In genomic region chr1:220962031-220962751, GRCh38 we compare ENCODE assay signal across 14 cellular contexts.
DNase-seq lines count a peak whose midpoint lies in the region; ATAC-seq, FAIRE-seq and TF ChIP-seq lines count a peak whose summit lies in the region.
"Had no signal": no experiment of that assay in that cellular context is flagged by ENCODE, and none has a peak within 500 bp of the region (broad histone marks: within the 10 kb centered on the region; RNA-seq: fewer than 3 reads in every experiment).

No MANE protein-coding gene starts in this region.

- peaks cover 39% of the 10 kb centered on the region for H3K4me1 ChIP-seq in skeletal muscle satellite cell (ENCODE audit: control insufficient read depth, insufficient read depth, low read length)

- H3K4me3 ChIP-seq in GM12865 (ENCODE audit: low read depth, low read length) (no peak overlapping the region), skeletal muscle satellite cell (ENCODE audit: low read length) (peak overlapping the region; percentile 4)
- H3K4me3 ChIP-seq: mucosa of descending colon had no signal

- H3K36me3 Mint-ChIP-seq in activated naive CD4-positive, alpha-beta T cell treated with anti-CD3 and anti-CD28 coated beads for 36 hours (ENCODE audit: low read depth) = no peaks in the 10 kb centered on the region
- H3K36me3 Mint-ChIP-seq: activated naive CD8-positive, alpha-beta T cell had no signal

- no peaks in the 10 kb centered on the region for H3K27me3 ChIP-seq in skeletal muscle satellite cell (ENCODE audit: control insufficient read depth, insufficient read depth, low read length)

- CTCF ChIA-PET in activated naive CD4-positive, alpha-beta T cell treated with anti-CD3 and anti-CD28 coated beads for 36 hours (lab: Charles Lee) = no interaction called here

- H3K9me3 ChIP-seq in skeletal muscle satellite cell (replicated peaks; ENCODE audit: low read length) = no peaks in the 10 kb centered on the region
- H3K9me3 ChIP-seq: mucosa of descending colon had no signal

- DNase-seq in GM12865 (ENCODE audit: low read depth) (peak; percentile 8), RCC 7860 (ENCODE audit: low spot score) (peak; percentile 94), fibroblast of gingiva (ENCODE audit: low read depth) (peak; percentile 97)
- DNase-seq in activated naive CD4-positive, alpha-beta T cell treated with anti-CD3 and anti-CD28 coated beads for 36 hours = no peak
- DNase-seq: activated CD4-positive, CD25-positive, alpha-beta regulatory T cell treated with anti-CD3 and anti-CD28 coated beads, Interleukin-2, amount 50 U/mL, for 72 hours; foreskin melanocyte; Kasumi-1; mucosa of descending colon; stimulated activated naive CD8-positive, alpha-beta T cell treated with anti-CD3 and anti-CD28 coated beads, Interleukin-15, Interleukin-2, amounts not matched to agents 100 U/mL and 50 U/mL, for 24 hours had no signal

- H3K9me3 Mint-ChIP-seq in activated naive CD4-positive, alpha-beta T cell treated with anti-CD3 and anti-CD28 coated beads for 36 hours = peaks cover 2% of the 10 kb centered on the region

- no peak overlapping the region for H3K27ac Mint-ChIP-seq in activated naive CD4-positive, alpha-beta T cell treated with anti-CD3 and anti-CD28 coated beads for 36 hours
- H3K27ac Mint-ChIP-seq: activated naive CD8-positive, alpha-beta T cell had no signal

- no peaks in the 10 kb centered on the region for H3K27me3 Mint-ChIP-seq in activated naive CD4-positive, alpha-beta T cell treated with anti-CD3 and anti-CD28 coated beads for 36 hours (ENCODE audit: low read depth)

- peak overlapping the region; percentile 26 for H3K4me2 ChIP-seq in skeletal muscle satellite cell (ENCODE audit: low read length)

- intact Hi-C loops in activated naive CD4-positive, alpha-beta T cell treated with anti-CD3 and anti-CD28 coated beads for 36 hours (cut with micrococcal nuclease) = no loop called here

- peak overlapping the region; percentile 77 for H3K9ac ChIP-seq in skeletal muscle satellite cell (ENCODE audit: low read depth, low read length)

- H3K4me1 Mint-ChIP-seq in activated naive CD4-positive, alpha-beta T cell treated with anti-CD3 and anti-CD28 coated beads for 36 hours (ENCODE audit: low read depth) = no peaks in the 10 kb centered on the region

- no peak overlapping the region for H3K4me3 Mint-ChIP-seq in activated naive CD4-positive, alpha-beta T cell treated with anti-CD3 and anti-CD28 coated beads for 36 hours
- H3K4me3 Mint-ChIP-seq: activated naive CD8-positive, alpha-beta T cell had no signal

- ATAC-seq in GM21619 (IDR thresholded peaks at IDR 0.05; ENCODE audit: unreplicated experiment) = no peak
- ATAC-seq in GM19452 (IDR thresholded peaks at IDR 0.05; ENCODE audit: unreplicated experiment) = no peak
- no peak for ATAC-seq in HG02981 (IDR thresholded peaks at IDR 0.05; ENCODE audit: unreplicated experiment)
- ATAC-seq: mucosa of descending colon; stimulated activated naive CD8-positive, alpha-beta T cell treated with anti-CD3 and anti-CD28 coated beads, Interleukin-15, Interleukin-2, amounts not matched to agents 100 U/mL and 50 U/mL, for 24 hours had no signal

- FAIRE-seq in RCC 7860 (lab: Jason Lieb, UNC) = peak; percentile 84

- no peak for TF ChIP-seq CTCF in GM12865 (IDR thresholded peaks at IDR 0.05; ENCODE audit: insufficient read depth, low read depth, low read length, missing control alignments)

- H3K36me3 ChIP-seq in skeletal muscle satellite cell (ENCODE audit: insufficient read depth, low read length) = no peaks in the 10 kb centered on the region
